Comparison of ENCODE assay signal across 34 cellular contexts in genomic region chr1:100759188-100759587, GRCh38. TPM values are rescaled to one million over a fixed set of nuclear protein-coding genes. Genes with fewer than 3 reads are reported as not detected.
"Had no signal": no experiment of that assay in that cellular context is flagged by ENCODE, and none has a peak within 500 bp of the region (broad histone marks: within the 10 kb centered on the region; RNA-seq: fewer than 3 reads in every experiment).

No MANE protein-coding gene starts in this region.

- H3K4me2 ChIP-seq: KMS-11 had no signal

- H3K9me3 ChIP-seq: adrenal gland, body of pancreas, breast epithelium, SJCRH30 had no signal

- H3K36me3 ChIP-seq: adrenal gland, breast epithelium, SJCRH30 had no signal

- H3K9ac ChIP-seq: KMS-11 had no signal

- H3K27me3 ChIP-seq: adrenal gland, body of pancreas, breast epithelium, SJCRH30 had no signal

- H3K27ac Mint-ChIP-seq: activated B cell treated with CpG ODN at 0.5 μM for 24 hours; activated CD4-positive, alpha-beta memory T cell treated with anti-CD3 and anti-CD28 coated beads for 36 hours; activated naive CD4-positive, alpha-beta T cell treated with anti-CD3 and anti-CD28 coated beads for 36 hours; activated naive CD4-positive, alpha-beta T cell treated with anti-CD3 and anti-CD28 coated beads, Interleukin-2, amount 50 U/mL, for 72 hours; activated T-helper 1 cell treated with anti-CD3 and anti-CD28 coated beads, Interleukin-12 subunit alpha, Interleukin-12 subunit beta, Interleukin-2, Interleukin-4 antibody, amounts not matched to agents 30 ng/mL and 10 ng/mL and 1 ng/mL, durations not matched to agents 14 hours and 24 hours and 36 hours had no signal

- H3K4me1 Mint-ChIP-seq: activated B cell treated with CpG ODN at 0.5 μM for 24 hours had no signal

- H3K27ac ChIP-seq: adrenal gland, body of pancreas, breast epithelium, KMS-11, SK-N-MC, VCaP had no signal

- DNase-seq: activated B cell treated with CpG ODN at 0.5 μM for 24 hours; activated CD4-positive, alpha-beta memory T cell treated with anti-CD3 and anti-CD28 coated beads for 36 hours; activated CD4-positive, alpha-beta T cell treated with anti-CD3 and anti-CD28 coated beads for 4 hours; activated CD4-positive, alpha-beta T cell treated with anti-CD3 and anti-CD28 coated beads, Interleukin-2, amount 50 U/mL, for 1 hour; activated CD4-positive, CD25-positive, alpha-beta regulatory T cell treated with anti-CD3 and anti-CD28 coated beads, Interleukin-2, amount 50 U/mL, for 72 hours; activated CD8-positive, alpha-beta memory T cell treated with anti-CD3 and anti-CD28 coated beads, Interleukin-2, amount 50 U/mL, for 4 hours; activated gamma-delta T cell treated with Interleukin-2 at 50 U/mL for 16 hours; activated naive CD4-positive, alpha-beta T cell treated with anti-CD3 and anti-CD28 coated beads for 36 hours; activated T-cell treated with anti-CD3 and anti-CD28 coated beads for 4 hours; activated T-cell treated with anti-CD3 and anti-CD28 coated beads, Interleukin-2, amount 50 U/mL, for 4 hours; adrenal gland; body of pancreas; caudate nucleus; cerebellar nuclear complex; MM.1S; MV-4-11; NCI-H1092; NCI-H1436 treated with DMSO at 0.1 percent for 48 hours; NCI-H1694 treated with DMSO at 0.1 percent for 48 hours; NCI-H2029; NCI-H345; NCI-H524 treated with DMSO at 0.1 percent for 48 hours; SHP77; SJCRH30; T1000 had no signal

- ATAC-seq: activated naive CD4-positive, alpha-beta T cell treated with anti-CD3 and anti-CD28 coated beads, Interleukin-2, amount 50 U/mL, for 72 hours; activated T-cell treated with anti-CD3 and anti-CD28 coated beads, Interleukin-2, amount 50 U/mL, for 4 hours; body of pancreas had no signal

- H3K4me1 ChIP-seq: adrenal gland, body of pancreas, breast epithelium had no signal

- H3K4me3 Mint-ChIP-seq: activated B cell treated with CpG ODN at 0.5 μM for 24 hours; activated CD4-positive, alpha-beta memory T cell treated with anti-CD3 and anti-CD28 coated beads for 36 hours; activated naive CD4-positive, alpha-beta T cell treated with anti-CD3 and anti-CD28 coated beads for 36 hours; activated T-cell treated with anti-CD3 and anti-CD28 coated beads, Interleukin-2, amount 50 U/mL, for 4 hours; activated T-helper 1 cell treated with anti-CD3 and anti-CD28 coated beads, Interleukin-12 subunit alpha, Interleukin-12 subunit beta, Interleukin-2, Interleukin-4 antibody, amounts not matched to agents 30 ng/mL and 10 ng/mL and 1 ng/mL, durations not matched to agents 14 hours and 24 hours and 36 hours had no signal

- H3K9me3 Mint-ChIP-seq: activated B cell treated with CpG ODN at 0.5 μM for 24 hours; activated CD4-positive, alpha-beta memory T cell treated with anti-CD3 and anti-CD28 coated beads for 36 hours; activated naive CD4-positive, alpha-beta T cell treated with anti-CD3 and anti-CD28 coated beads for 36 hours; activated naive CD4-positive, alpha-beta T cell treated with anti-CD3 and anti-CD28 coated beads, Interleukin-2, amount 50 U/mL, for 72 hours; activated T-cell treated with anti-CD3 and anti-CD28 coated beads, Interleukin-2, amount 50 U/mL, for 4 hours; activated T-helper 1 cell treated with anti-CD3 and anti-CD28 coated beads, Interleukin-12 subunit alpha, Interleukin-12 subunit beta, Interleukin-2, Interleukin-4 antibody, amounts not matched to agents 30 ng/mL and 10 ng/mL and 1 ng/mL, durations not matched to agents 14 hours and 24 hours and 36 hours had no signal

- H3K4me3 ChIP-seq: adrenal gland, body of pancreas, breast epithelium, SJCRH30, SK-N-MC had no signal

- H3K36me3 Mint-ChIP-seq: activated CD4-positive, alpha-beta memory T cell treated with anti-CD3 and anti-CD28 coated beads for 36 hours; activated naive CD4-positive, alpha-beta T cell treated with anti-CD3 and anti-CD28 coated beads, Interleukin-2, amount 50 U/mL, for 72 hours had no signal

RNA-seq across cellular contexts. Expression of gene VCAM1, which starts 39.6 kb away (rescaled TPM):
- total RNA-seq: activated B cell treated with CpG ODN at 0.5 μM for 24 hours; activated CD4-positive, alpha-beta memory T cell treated with anti-CD3 and anti-CD28 coated beads for 36 hours; activated naive CD4-positive, alpha-beta T cell treated with anti-CD3 and anti-CD28 coated beads for 36 hours; NCI-H460; OCI-LY7; SJCRH30; T-helper 2 cell treated with Interferon-gamma antibody and Interleukin-4, amounts not matched to agents 100 ng/mL and 5 ng/mL, for 36 hours had no signal
